Comparison of ENCODE assay signal across 19 cellular contexts in the genomic region with DNA sequence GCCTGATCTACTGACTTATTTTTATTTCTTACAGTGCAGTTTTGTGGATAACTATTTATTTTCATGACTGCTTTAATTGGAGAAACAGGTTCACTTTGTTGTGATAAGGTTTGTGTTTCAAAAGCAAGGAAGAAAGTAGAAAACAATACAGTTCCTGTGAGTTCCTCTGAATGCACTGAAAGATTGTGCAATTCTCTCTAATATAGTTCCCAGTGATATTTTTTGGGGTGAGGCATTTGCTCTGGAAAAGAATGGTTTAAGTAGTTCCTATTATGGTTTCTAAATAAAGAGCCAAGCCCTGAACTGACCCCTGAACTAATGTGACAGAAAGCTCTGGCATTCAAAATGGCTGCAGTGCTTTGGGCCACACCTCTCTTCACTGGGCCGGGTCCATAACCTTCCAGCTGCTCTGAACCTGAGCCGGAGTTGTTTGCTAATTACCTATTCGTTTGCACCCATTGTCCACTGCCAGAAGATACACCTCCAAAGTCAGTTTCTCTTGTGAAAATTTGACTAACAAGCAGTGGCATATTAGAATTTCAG. TPM values are rescaled to one million over a fixed set of nuclear protein-coding genes. Genes with fewer than 3 reads are reported as not detected.
"Had no signal": no experiment of that assay in that cellular context is flagged by ENCODE, and none has a peak within 500 bp of the region (broad histone marks: within the 10 kb centered on the region; RNA-seq: fewer than 3 reads in every experiment).

No MANE protein-coding gene starts in this region.

- H3K9me3 ChIP-seq: stomach, thoracic aorta, uterus had no signal

- DNase-seq: activated CD4-positive, alpha-beta T cell treated with anti-CD3 and anti-CD28 coated beads for 1 hour; activated CD4-positive, alpha-beta T cell treated with anti-CD3 and anti-CD28 coated beads, Interleukin-2, amount 50 U/mL, for 48 hours; activated CD8-positive, alpha-beta memory T cell treated with anti-CD3 and anti-CD28 coated beads, Interleukin-2, amount 10 ng/mL, durations not matched to agents 7 days and 5 days; activated effector memory CD4-positive, alpha-beta T cell treated with anti-CD3 and anti-CD28 coated beads, Interleukin-2, amount 50 U/mL, for 16 hours; activated T-cell treated with anti-CD3 and anti-CD28 coated beads, Interleukin-2, amount 50 U/mL, for 24 hours; amygdala; effector memory CD8-positive, alpha-beta T cell; immature natural killer cell; left cardiac atrium; stomach; uterus had no signal

- H3K4me1 Mint-ChIP-seq: activated CD8-positive, alpha-beta memory T cell treated with anti-CD3 and anti-CD28 coated beads, Interleukin-2, amount 10 ng/mL, durations not matched to agents 7 days and 5 days; immature natural killer cell had no signal

- H3K27ac ChIP-seq: stomach, thoracic aorta, uterus had no signal

- H3K36me3 ChIP-seq: stomach, thoracic aorta, uterus had no signal

- H3K9me3 Mint-ChIP-seq: activated naive CD4-positive, alpha-beta T cell treated with anti-CD3 and anti-CD28 coated beads, Interleukin-2, amount 50 U/mL, for 72 hours; activated T-cell treated with anti-CD3 and anti-CD28 coated beads, Interleukin-2, amount 50 U/mL, for 24 hours; effector memory CD8-positive, alpha-beta T cell had no signal

- H3K4me1 ChIP-seq: uterus had no signal

- H3K4me3 Mint-ChIP-seq: activated CD8-positive, alpha-beta memory T cell treated with anti-CD3 and anti-CD28 coated beads, Interleukin-2, amount 10 ng/mL, durations not matched to agents 7 days and 5 days; activated T-cell treated with anti-CD3 and anti-CD28 coated beads, Interleukin-2, amount 50 U/mL, for 24 hours; brain; effector memory CD8-positive, alpha-beta T cell; immature natural killer cell; nephron had no signal

- H3K27me3 ChIP-seq: stomach, uterus had no signal

- H3K27me3 Mint-ChIP-seq: brain had no signal

- H3K36me3 Mint-ChIP-seq: activated CD8-positive, alpha-beta memory T cell treated with anti-CD3 and anti-CD28 coated beads, Interleukin-2, amount 10 ng/mL, durations not matched to agents 7 days and 5 days; activated naive CD4-positive, alpha-beta T cell treated with anti-CD3 and anti-CD28 coated beads, Interleukin-2, amount 50 U/mL, for 72 hours; brain; immature natural killer cell had no signal

- H3K27ac Mint-ChIP-seq: activated CD8-positive, alpha-beta memory T cell treated with anti-CD3 and anti-CD28 coated beads, Interleukin-2, amount 10 ng/mL, durations not matched to agents 7 days and 5 days; activated naive CD4-positive, alpha-beta T cell treated with anti-CD3 and anti-CD28 coated beads, Interleukin-2, amount 50 U/mL, for 72 hours; activated T-cell treated with anti-CD3 and anti-CD28 coated beads, Interleukin-2, amount 50 U/mL, for 24 hours; brain; effector memory CD8-positive, alpha-beta T cell; immature natural killer cell; nephron had no signal

- ATAC-seq: activated CD8-positive, alpha-beta memory T cell treated with anti-CD3 and anti-CD28 coated beads, Interleukin-2, amount 10 ng/mL, durations not matched to agents 7 days and 5 days; activated naive CD4-positive, alpha-beta T cell treated with anti-CD3 and anti-CD28 coated beads, Interleukin-2, amount 50 U/mL, for 72 hours; effector memory CD8-positive, alpha-beta T cell; left cardiac atrium had no signal

- H3K4me3 ChIP-seq: stomach, thoracic aorta, uterus had no signal

RNA-seq across cellular contexts. Expression of a gene that starts 56.6 kb away (rescaled TPM):
- total RNA-seq: activated CD8-positive, alpha-beta memory T cell treated with anti-CD3 and anti-CD28 coated beads, Interleukin-2, amount 10 ng/mL, durations not matched to agents 7 days and 5 days; activated naive CD4-positive, alpha-beta T cell treated with anti-CD3 and anti-CD28 coated beads, Interleukin-2, amount 50 U/mL, for 72 hours; left cardiac atrium; lung microvascular endothelial cell; osteoblast; skeletal muscle tissue; T-helper 2 cell treated with Interferon-gamma antibody and Interleukin-4, amounts not matched to agents 100 ng/mL and 5 ng/mL, for 36 hours; thoracic aorta had no signal
